Comparison of ENCODE assay signal across 1 cellular context in the genomic region with DNA sequence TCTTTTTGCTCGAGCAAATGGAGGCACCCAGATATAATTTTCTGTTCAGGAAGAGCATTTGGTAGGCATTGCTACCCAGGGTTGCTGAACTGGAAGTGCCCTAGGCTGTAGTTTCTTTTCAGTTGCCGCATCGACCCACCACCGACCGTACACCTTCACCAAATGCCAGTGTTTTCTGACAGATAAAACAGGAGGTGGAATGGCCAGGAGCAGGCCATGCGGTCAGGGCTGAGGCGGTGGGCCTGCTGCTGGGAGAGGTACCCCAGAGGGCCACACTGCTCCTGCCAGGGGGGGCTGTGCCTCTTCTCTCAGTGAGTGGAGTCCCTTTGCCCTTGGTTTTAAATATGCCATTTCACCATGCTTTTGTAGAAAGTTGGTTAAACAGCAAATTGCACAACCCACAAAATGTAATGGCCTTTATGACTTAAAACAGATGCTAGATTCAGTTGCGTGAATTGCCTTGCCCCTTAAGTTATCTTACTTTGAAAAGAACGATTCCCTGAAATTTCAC.
TF ChIP-seq lines count a peak whose summit lies in the region.

No MANE protein-coding gene starts in this region.

TF ChIP-seq in H1, 55 proteins besides CTCF, POLR2A, EP300 and RAD21:
- TF ChIP-seq GTF2F1 (IDR thresholded peaks at IDR 0.05; ENCODE audit: borderline replicate concordance, low read depth, low read length) = no peak
- no peak for TF ChIP-seq SIRT6 (IDR thresholded peaks at IDR 0.05; ENCODE audit: low read length)
- no peak for TF ChIP-seq RXRA (IDR thresholded peaks at IDR 0.05; ENCODE audit: insufficient read depth, low read depth, low read length)
- no peak for TF ChIP-seq JUN (IDR thresholded peaks at IDR 0.05; ENCODE audit: low read depth, low read length)
- no peak for TF ChIP-seq SUZ12 (IDR thresholded peaks at IDR 0.05; ENCODE audit: low read length)
- TF ChIP-seq CHD1 (IDR thresholded peaks at IDR 0.05; ENCODE audit: low read depth, low read length) = no peak
- TF ChIP-seq BCL11A (IDR thresholded peaks at IDR 0.05; ENCODE audit: low read depth in 2 of 2, low read length in 2 of 2) = no peak
- TF ChIP-seq TBP (IDR thresholded peaks at IDR 0.05; ENCODE audit: low read depth, low read length) = no peak
